In genomic region chr1:117060441-117061317, GRCh38 we compare ENCODE assay signal across 1 cellular context.
TF ChIP-seq lines count a peak whose summit lies in the region.

No MANE protein-coding gene starts in this region.

TF ChIP-seq in GM12878, 131 proteins besides CTCF, POLR2A, EP300 and RAD21 (continued from another document and continues in another):
- TF ChIP-seq BCLAF1 (IDR thresholded peaks at IDR 0.05) (no peak), RELA (IDR thresholded peaks at IDR 0.05; ENCODE audit: borderline replicate concordance, partially characterized antibody) (peak; percentile 49), RAD51 (IDR thresholded peaks at IDR 0.05) (no peak), SMC3 (IDR thresholded peaks at IDR 0.05; ENCODE audit: borderline replicate concordance, low read length) (no peak), LARP7 (IDR thresholded peaks at IDR 0.05) (peak; percentile 90; the same call in 1 of the 2 replicates), ZBED1 (IDR thresholded peaks at IDR 0.05; ENCODE audit: borderline replicate concordance) (no peak), MAX (IDR thresholded peaks at IDR 0.05; ENCODE audit: low read depth, low read length) (peak; percentile 16; the same call in 1 of the 2 replicates), SMARCA5 (IDR thresholded peaks at IDR 0.05) (peak; percentile 93), ZNF24 (IDR thresholded peaks at IDR 0.05) (no peak), IKZF1 (conservative IDR thresholded peaks at IDR 0.05) (peak; percentile 46), CBFB (IDR thresholded peaks at IDR 0.05; ENCODE audit: low read depth) (peak; percentile 42; the same call in 1 of the 2 replicates), NR2F1 (conservative IDR thresholded peaks at IDR 0.05) (no peak), CHD4 (IDR thresholded peaks at IDR 0.05) (no peak), GATAD2B (conservative IDR thresholded peaks at IDR 0.05; ENCODE audit: low read depth) (0 out of 2 replicates have a peak, but pooled peaks have one; percentile 15), SUZ12 (IDR thresholded peaks at IDR 0.05; ENCODE audit: unreplicated experiment) (no peak), TCF12 (IDR thresholded peaks at IDR 0.05; ENCODE audit: low read depth, low read length) (no peak), BHLHE40 (IDR thresholded peaks at IDR 0.05; ENCODE audit: borderline replicate concordance in 1 of 2, low read depth in 2 of 2, low read length in 1 of 2) (peak; percentile 68 to 92), ZSCAN29 (IDR thresholded peaks at IDR 0.05) (no peak), MTA2 (IDR thresholded peaks at IDR 0.05; ENCODE audit: low read depth) (no peak), MYC (IDR thresholded peaks at IDR 0.05; ENCODE audit: insufficient read depth, insufficient read length, insufficient replicate concordance, low read length, severe bottlenecking) (peak; percentile 87), HCFC1 (IDR thresholded peaks at IDR 0.05; ENCODE audit: low read length) (no peak), SIX5 (IDR thresholded peaks at IDR 0.05; ENCODE audit: low read depth, low read length, severe bottlenecking) (no peak), STAT1 (conservative IDR thresholded peaks at IDR 0.05) (peak; percentile 75; the same call in 1 of the 2 replicates), PAX8 (IDR thresholded peaks at IDR 0.05) (no peak), HDAC6 (IDR thresholded peaks at IDR 0.05; ENCODE audit: unreplicated experiment) (peak; percentile 62), DPF2 (IDR thresholded peaks at IDR 0.05) (peak; percentile 85), RUNX3 (IDR thresholded peaks at IDR 0.05; ENCODE audit: low read length) (peak; percentile 14; the same call in 1 of the 2 replicates), POLR2AphosphoS2 (IDR thresholded peaks at IDR 0.05; ENCODE audit: low read depth, low read length) (no peak), IRF4 (IDR thresholded peaks at IDR 0.05; ENCODE audit: low read depth, low read length) (no peak), FOXM1 (IDR thresholded peaks at IDR 0.05; ENCODE audit: low read depth, low read length) (no peak), SREBF2 (IDR thresholded peaks at IDR 0.05; ENCODE audit: low read length) (no peak), POLR2AphosphoS5 (IDR thresholded peaks at IDR 0.05; ENCODE audit: low read length) (peak; percentile 66), ZNF622 (IDR thresholded peaks at IDR 0.05) (no peak), NKRF (conservative IDR thresholded peaks at IDR 0.05) (peak; percentile 32; the same call in 1 of the 2 replicates), STAT3 (IDR thresholded peaks at IDR 0.05; ENCODE audit: low read depth, low read length) (no peak), TBL1XR1 (IDR thresholded peaks at IDR 0.05; ENCODE audit: low read depth, low read length) (no peak), SIN3A (IDR thresholded peaks at IDR 0.05; ENCODE audit: low read depth, low read length) (no peak), RB1 (IDR thresholded peaks at IDR 0.05; ENCODE audit: borderline replicate concordance) (peak; percentile 44; the same call in 1 of the 2 replicates), SREBF1 (IDR thresholded peaks at IDR 0.05; ENCODE audit: low read length) (no peak), BACH1 (IDR thresholded peaks at IDR 0.05; ENCODE audit: borderline replicate concordance) (peak; percentile 62; the same call in 1 of the 2 replicates), ZNF207 (IDR thresholded peaks at IDR 0.05; ENCODE audit: borderline replicate concordance) (peak; percentile 86)
- TF ChIP-seq, protein P1, sequence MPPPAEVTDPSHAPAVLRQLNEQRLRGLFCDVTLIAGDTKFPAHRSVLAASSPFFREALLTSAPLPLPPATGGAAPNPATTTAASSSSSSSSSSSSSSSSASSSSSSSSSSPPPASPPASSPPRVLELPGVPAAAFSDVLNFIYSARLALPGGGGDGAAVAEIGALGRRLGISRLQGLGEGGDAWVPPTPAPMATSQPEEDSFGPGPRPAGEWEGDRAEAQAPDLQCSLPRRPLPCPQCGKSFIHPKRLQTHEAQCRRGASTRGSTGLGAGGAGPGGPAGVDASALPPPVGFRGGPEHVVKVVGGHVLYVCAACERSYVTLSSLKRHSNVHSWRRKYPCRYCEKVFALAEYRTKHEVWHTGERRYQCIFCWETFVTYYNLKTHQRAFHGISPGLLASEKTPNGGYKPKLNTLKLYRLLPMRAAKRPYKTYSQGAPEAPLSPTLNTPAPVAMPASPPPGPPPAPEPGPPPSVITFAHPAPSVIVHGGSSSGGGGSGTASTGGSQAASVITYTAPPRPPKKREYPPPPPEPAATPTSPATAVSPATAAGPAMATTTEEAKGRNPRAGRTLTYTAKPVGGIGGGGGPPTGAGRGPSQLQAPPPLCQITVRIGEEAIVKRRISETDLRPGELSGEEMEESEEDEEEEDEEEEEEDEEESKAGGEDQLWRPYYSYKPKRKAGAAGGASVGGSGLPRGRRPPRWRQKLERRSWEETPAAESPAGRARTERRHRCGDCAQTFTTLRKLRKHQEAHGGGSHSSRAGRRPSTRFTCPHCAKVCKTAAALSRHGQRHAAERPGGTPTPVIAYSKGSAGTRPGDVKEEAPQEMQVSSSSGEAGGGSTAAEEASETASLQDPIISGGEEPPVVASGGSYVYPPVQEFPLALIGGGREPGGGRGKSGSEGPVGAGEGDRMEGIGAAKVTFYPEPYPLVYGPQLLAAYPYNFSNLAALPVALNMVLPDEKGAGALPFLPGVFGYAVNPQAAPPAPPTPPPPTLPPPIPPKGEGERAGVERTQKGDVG (CRISPR knock-in tag; IDR thresholded peaks at IDR 0.05): no peak
- TF ChIP-seq, protein P2, sequence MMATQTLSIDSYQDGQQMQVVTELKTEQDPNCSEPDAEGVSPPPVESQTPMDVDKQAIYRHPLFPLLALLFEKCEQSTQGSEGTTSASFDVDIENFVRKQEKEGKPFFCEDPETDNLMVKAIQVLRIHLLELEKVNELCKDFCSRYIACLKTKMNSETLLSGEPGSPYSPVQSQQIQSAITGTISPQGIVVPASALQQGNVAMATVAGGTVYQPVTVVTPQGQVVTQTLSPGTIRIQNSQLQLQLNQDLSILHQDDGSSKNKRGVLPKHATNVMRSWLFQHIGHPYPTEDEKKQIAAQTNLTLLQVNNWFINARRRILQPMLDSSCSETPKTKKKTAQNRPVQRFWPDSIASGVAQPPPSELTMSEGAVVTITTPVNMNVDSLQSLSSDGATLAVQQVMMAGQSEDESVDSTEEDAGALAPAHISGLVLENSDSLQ (IDR thresholded peaks at IDR 0.05): peak; percentile 54
- TF ChIP-seq, protein P3, sequence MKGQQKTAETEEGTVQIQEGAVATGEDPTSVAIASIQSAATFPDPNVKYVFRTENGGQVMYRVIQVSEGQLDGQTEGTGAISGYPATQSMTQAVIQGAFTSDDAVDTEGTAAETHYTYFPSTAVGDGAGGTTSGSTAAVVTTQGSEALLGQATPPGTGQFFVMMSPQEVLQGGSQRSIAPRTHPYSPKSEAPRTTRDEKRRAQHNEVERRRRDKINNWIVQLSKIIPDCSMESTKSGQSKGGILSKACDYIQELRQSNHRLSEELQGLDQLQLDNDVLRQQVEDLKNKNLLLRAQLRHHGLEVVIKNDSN (IDR thresholded peaks at IDR 0.05; ENCODE audit: borderline replicate concordance, extremely low read length, insufficient read depth, low read depth, low read length): no peak
- TF ChIP-seq, protein P4, sequence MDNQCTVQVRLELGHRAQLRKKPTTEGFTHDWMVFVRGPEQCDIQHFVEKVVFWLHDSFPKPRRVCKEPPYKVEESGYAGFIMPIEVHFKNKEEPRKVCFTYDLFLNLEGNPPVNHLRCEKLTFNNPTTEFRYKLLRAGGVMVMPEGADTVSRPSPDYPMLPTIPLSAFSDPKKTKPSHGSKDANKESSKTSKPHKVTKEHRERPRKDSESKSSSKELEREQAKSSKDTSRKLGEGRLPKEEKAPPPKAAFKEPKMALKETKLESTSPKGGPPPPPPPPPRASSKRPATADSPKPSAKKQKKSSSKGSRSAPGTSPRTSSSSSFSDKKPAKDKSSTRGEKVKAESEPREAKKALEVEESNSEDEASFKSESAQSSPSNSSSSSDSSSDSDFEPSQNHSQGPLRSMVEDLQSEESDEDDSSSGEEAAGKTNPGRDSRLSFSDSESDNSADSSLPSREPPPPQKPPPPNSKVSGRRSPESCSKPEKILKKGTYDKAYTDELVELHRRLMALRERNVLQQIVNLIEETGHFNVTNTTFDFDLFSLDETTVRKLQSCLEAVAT (IDR thresholded peaks at IDR 0.05): peak; percentile 96
- TF ChIP-seq, protein P5, sequence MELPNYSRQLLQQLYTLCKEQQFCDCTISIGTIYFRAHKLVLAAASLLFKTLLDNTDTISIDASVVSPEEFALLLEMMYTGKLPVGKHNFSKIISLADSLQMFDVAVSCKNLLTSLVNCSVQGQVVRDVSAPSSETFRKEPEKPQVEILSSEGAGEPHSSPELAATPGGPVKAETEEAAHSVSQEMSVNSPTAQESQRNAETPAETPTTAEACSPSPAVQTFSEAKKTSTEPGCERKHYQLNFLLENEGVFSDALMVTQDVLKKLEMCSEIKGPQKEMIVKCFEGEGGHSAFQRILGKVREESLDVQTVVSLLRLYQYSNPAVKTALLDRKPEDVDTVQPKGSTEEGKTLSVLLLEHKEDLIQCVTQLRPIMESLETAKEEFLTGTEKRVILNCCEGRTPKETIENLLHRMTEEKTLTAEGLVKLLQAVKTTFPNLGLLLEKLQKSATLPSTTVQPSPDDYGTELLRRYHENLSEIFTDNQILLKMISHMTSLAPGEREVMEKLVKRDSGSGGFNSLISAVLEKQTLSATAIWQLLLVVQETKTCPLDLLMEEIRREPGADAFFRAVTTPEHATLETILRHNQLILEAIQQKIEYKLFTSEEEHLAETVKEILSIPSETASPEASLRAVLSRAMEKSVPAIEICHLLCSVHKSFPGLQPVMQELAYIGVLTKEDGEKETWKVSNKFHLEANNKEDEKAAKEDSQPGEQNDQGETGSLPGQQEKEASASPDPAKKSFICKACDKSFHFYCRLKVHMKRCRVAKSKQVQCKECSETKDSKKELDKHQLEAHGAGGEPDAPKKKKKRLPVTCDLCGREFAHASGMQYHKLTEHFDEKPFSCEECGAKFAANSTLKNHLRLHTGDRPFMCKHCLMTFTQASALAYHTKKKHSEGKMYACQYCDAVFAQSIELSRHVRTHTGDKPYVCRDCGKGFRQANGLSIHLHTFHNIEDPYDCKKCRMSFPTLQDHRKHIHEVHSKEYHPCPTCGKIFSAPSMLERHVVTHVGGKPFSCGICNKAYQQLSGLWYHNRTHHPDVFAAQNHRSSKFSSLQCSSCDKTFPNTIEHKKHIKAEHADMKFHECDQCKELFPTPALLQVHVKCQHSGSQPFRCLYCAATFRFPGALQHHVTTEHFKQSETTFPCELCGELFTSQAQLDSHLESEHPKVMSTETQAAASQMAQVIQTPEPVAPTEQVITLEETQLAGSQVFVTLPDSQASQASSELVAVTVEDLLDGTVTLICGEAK (IDR thresholded peaks at IDR 0.05; ENCODE audit: borderline replicate concordance): peak; percentile 50; the same call in 1 of the 2 replicates
- TF ChIP-seq, protein P6, sequence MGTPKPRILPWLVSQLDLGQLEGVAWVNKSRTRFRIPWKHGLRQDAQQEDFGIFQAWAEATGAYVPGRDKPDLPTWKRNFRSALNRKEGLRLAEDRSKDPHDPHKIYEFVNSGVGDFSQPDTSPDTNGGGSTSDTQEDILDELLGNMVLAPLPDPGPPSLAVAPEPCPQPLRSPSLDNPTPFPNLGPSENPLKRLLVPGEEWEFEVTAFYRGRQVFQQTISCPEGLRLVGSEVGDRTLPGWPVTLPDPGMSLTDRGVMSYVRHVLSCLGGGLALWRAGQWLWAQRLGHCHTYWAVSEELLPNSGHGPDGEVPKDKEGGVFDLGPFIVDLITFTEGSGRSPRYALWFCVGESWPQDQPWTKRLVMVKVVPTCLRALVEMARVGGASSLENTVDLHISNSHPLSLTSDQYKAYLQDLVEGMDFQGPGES (IDR thresholded peaks at IDR 0.05): no peak
